Comparison of ENCODE assay signal across 8 cellular contexts in genomic region chr21:43106965-43107793, GRCh38. TPM values are rescaled to one million over a fixed set of nuclear protein-coding genes. Genes with fewer than 3 reads are reported as not detected.
DNase-seq lines count a peak whose midpoint lies in the region; ATAC-seq and TF ChIP-seq lines count a peak whose summit lies in the region.
"Not testable (repeated sequence)": the region's sequence is repeated elsewhere in the genome, so short reads cannot be mapped to it uniquely, and the experiment has no call there.

U2AF1 (minus strand) TSS chr21:43107570; CDS start chr21:43107494, 76 bp downstream.

- H3K27me3 Mint-ChIP-seq in brain, result not testable (repeated sequence)

- not testable (repeated sequence) for H2AFZ ChIP-seq in neuron (ENCODE audit: low read depth, low read length)

- peak within 1 kb of the TSS in 10 of 12 donors; percentile 52 to 94 (median 64) for H3K4me3 ChIP-seq in heart left ventricle
- H3K4me3 ChIP-seq in neuron (ENCODE audit: low read length), result peak within 1 kb of the TSS; percentile 51

- TF ChIP-seq CTCF in VCaP (conservative IDR thresholded peaks at IDR 0.05); brain (conservative IDR thresholded peaks at IDR 0.05); heart left ventricle (IDR thresholded peaks at IDR 0.05): not testable (repeated sequence)

- intact Hi-C loops in heart left ventricle (cut with DNase I), result not testable (repeated sequence)

- H3K9me3 Mint-ChIP-seq in brain; stimulated activated effector memory CD8-positive, alpha-beta T cell treated with anti-CD3 and anti-CD28 coated beads, Interleukin-12 subunit alpha, Interleukin-12 subunit beta, amount 100 ng/mL, for 72 hours: not testable (repeated sequence)

- 0 to 1% methylated on average over 27 to 61 of the region's 107 CpGs; no CpG with 5 or more reads in 2 of the 4 donors for WGBS in heart left ventricle, 4 donors

- not testable (repeated sequence) for H3K4me3 Mint-ChIP-seq in brain; stimulated activated effector memory CD8-positive, alpha-beta T cell treated with anti-CD3 and anti-CD28 coated beads, Interleukin-12 subunit alpha, Interleukin-12 subunit beta, amount 100 ng/mL, for 72 hours

- H3K27ac ChIP-seq in VCaP, result peak within 1 kb of the TSS; percentile 49
- peak within 1 kb of the TSS in 9 of 12 donors; percentile 53 to 88 (median 77) for H3K27ac ChIP-seq in heart left ventricle

- DNase-seq in Daoy (ENCODE audit: low read depth) (peak; percentile 3), heart left ventricle (peak in 3 of 5 donors; percentile 47 to 88 (median 84))
- DNase-seq in stimulated activated effector memory CD8-positive, alpha-beta T cell treated with anti-CD3 and anti-CD28 coated beads, Interleukin-12 subunit alpha, Interleukin-12 subunit beta, amount 100 ng/mL, for 72 hours (ENCODE audit: low spot score in 2 of 2), result peak; percentile 15 to 61

- not testable (repeated sequence) for TF ChIP-seq POLR2A in heart left ventricle (IDR thresholded peaks at IDR 0.05)

- H3K9me3 ChIP-seq in heart left ventricle; neuron (ENCODE audit: low read length): not testable (repeated sequence)

- H3K4me1 ChIP-seq in heart left ventricle; neuron (ENCODE audit: insufficient read depth, low read length): not testable (repeated sequence)

- not testable (repeated sequence) for H3K27me3 ChIP-seq in heart left ventricle; neuron (ENCODE audit: insufficient read depth, low read length)

- peak; percentile 62 for ATAC-seq in GM21737 (IDR thresholded peaks at IDR 0.05; ENCODE audit: unreplicated experiment)
- ATAC-seq in HG03469 (IDR thresholded peaks at IDR 0.05; ENCODE audit: unreplicated experiment), result peak; percentile 39
- ATAC-seq in heart left ventricle, result peak; percentile 99
- peak; percentile 96 for ATAC-seq in stimulated activated effector memory CD8-positive, alpha-beta T cell treated with anti-CD3 and anti-CD28 coated beads, Interleukin-12 subunit alpha, Interleukin-12 subunit beta, amount 100 ng/mL, for 72 hours

- H3K36me3 Mint-ChIP-seq in brain; stimulated activated effector memory CD8-positive, alpha-beta T cell treated with anti-CD3 and anti-CD28 coated beads, Interleukin-12 subunit alpha, Interleukin-12 subunit beta, amount 100 ng/mL, for 72 hours: not testable (repeated sequence)

- H3K4me1 Mint-ChIP-seq in brain; stimulated activated effector memory CD8-positive, alpha-beta T cell treated with anti-CD3 and anti-CD28 coated beads, Interleukin-12 subunit alpha, Interleukin-12 subunit beta, amount 100 ng/mL, for 72 hours: not testable (repeated sequence)

- not testable (repeated sequence) for H3K27ac Mint-ChIP-seq in brain; stimulated activated effector memory CD8-positive, alpha-beta T cell treated with anti-CD3 and anti-CD28 coated beads, Interleukin-12 subunit alpha, Interleukin-12 subunit beta, amount 100 ng/mL, for 72 hours

- not testable (repeated sequence) for H3K36me3 ChIP-seq in heart left ventricle; neuron (ENCODE audit: insufficient read depth, low read length)

RNA-seq across cellular contexts. Expression of gene U2AF1, which starts in this region (rescaled TPM):
- total RNA-seq in Daoy (2014; rRNA removed; shearing (Covaris generic)), result 43.1 and 50.0 TPM in 2 replicates
- polyA plus RNA-seq in brain (ENCODE audit: insufficient read depth, low read depth, low replicate concordance), result 86.6 TPM
- total RNA-seq in heart left ventricle, result 10 to 100 TPM in 3 of 9 donors, 1 to 10 TPM in 6; 2.8 to 21.5 (median 7.9) TPM
- polyA plus RNA-seq in heart left ventricle, result 10 to 100 TPM; 29.7 to 62.6 TPM

Comparison
In these comparisons a context has a peak if more than half of its experiments do, and no peak if none do; other contexts are left out.
1. Peak in every context shown above with its lines: DNase-seq, ATAC-seq, H3K4me3 ChIP-seq and H3K27ac ChIP-seq.
2. DNase-seq: peak in every context shown above with its lines; median percentile 84 in heart left ventricle; 38 in stimulated activated effector memory CD8-positive, alpha-beta T cell treated with anti-CD3 and anti-CD28 coated beads, Interleukin-12 subunit alpha, Interleukin-12 subunit beta, amount 100 ng/mL, for 72 hours; 3 in Daoy.
3. ATAC-seq: peak in every context shown above with its lines; median percentile 99 in heart left ventricle; 96 in stimulated activated effector memory CD8-positive, alpha-beta T cell treated with anti-CD3 and anti-CD28 coated beads, Interleukin-12 subunit alpha, Interleukin-12 subunit beta, amount 100 ng/mL, for 72 hours; 62 in GM21737; 39 in HG03469.